Comparison of ENCODE assay signal across 16 cellular contexts in genomic region chr11:19374189-19374588, GRCh38.
DNase-seq lines count a peak whose midpoint lies in the region; ATAC-seq and TF ChIP-seq lines count a peak whose summit lies in the region.
"Had no signal": no experiment of that assay in that cellular context is flagged by ENCODE, and none has a peak within 500 bp of the region (broad histone marks: within the 10 kb centered on the region; RNA-seq: fewer than 3 reads in every experiment).

No MANE protein-coding gene starts in this region.

- H3K27ac ChIP-seq in adrenal gland (peak overlapping the region in 1 of 5 donors; percentile 18), tibial nerve (no peak overlapping the region)

- no peaks in the 10 kb centered on the region for H3K9me3 ChIP-seq in adrenal gland (replicated peaks in 1 of 3)
- H3K9me3 ChIP-seq in tibial nerve = no peaks in the 10 kb centered on the region
- no peaks in the 10 kb centered on the region for H3K9me3 ChIP-seq in mucosa of descending colon

- peaks cover 0 to 4% of the 10 kb centered on the region in 2 donors for H3K4me1 ChIP-seq in adrenal gland (replicated peaks in 1 of 2)
- peaks cover 0 to 18% (median 8%) of the 10 kb centered on the region in 4 donors for H3K4me1 ChIP-seq in tibial nerve
- H3K4me1 ChIP-seq in mucosa of descending colon (ENCODE audit: low read depth) = no peaks in the 10 kb centered on the region

- TF ChIP-seq EP300 in tibial nerve (IDR thresholded peaks at IDR 0.05) = no peak

- H3K27me3 ChIP-seq in adrenal gland = no peaks in the 10 kb centered on the region
- no peaks in the 10 kb centered on the region for H3K27me3 ChIP-seq in tibial nerve

- TF ChIP-seq POLR2A in adrenal gland (IDR thresholded peaks at IDR 0.05) (no peak), tibial nerve (IDR thresholded peaks at IDR 0.05) (no peak)

- no peak overlapping the region for H3K4me3 ChIP-seq in adrenal gland
- H3K4me3 ChIP-seq in tibial nerve = no peak overlapping the region
- no peak overlapping the region for H3K4me3 ChIP-seq in mucosa of descending colon

- ATAC-seq in GM21447 (IDR thresholded peaks at IDR 0.05; ENCODE audit: unreplicated experiment) = no peak
- ATAC-seq in mucosa of descending colon = no peak

- intact Hi-C loops in adrenal gland (cut with DNase I) (no loop called here), mucosa of descending colon (cut with DNase I, micrococcal nuclease) (no loop called here)

- WGBS in adrenal gland, 4 donors = 19 to 41% (median 32%) methylated on average over 1 of the region's 1 CpG
- WGBS in tibial nerve, 2 donors = 66 to 78% methylated on average over 1 of the region's 1 CpG

- TF ChIP-seq CTCF in adrenal gland (IDR thresholded peaks at IDR 0.05) (no peak), tibial nerve (IDR thresholded peaks at IDR 0.05) (no peak), mucosa of descending colon (IDR thresholded peaks at IDR 0.05) (no peak)

- no peaks in the 10 kb centered on the region for H3K36me3 ChIP-seq in adrenal gland (replicated peaks in 1 of 2)
- H3K36me3 ChIP-seq in tibial nerve = no peaks in the 10 kb centered on the region
- H3K36me3 ChIP-seq in mucosa of descending colon (ENCODE audit: low read depth) = no peaks in the 10 kb centered on the region

- DNase-seq in A172 (ENCODE audit: low spot score) = peak; percentile 98
- DNase-seq in HS-27A (ENCODE audit: low read depth) = peak; percentile 93
- DNase-seq in adrenal gland = peak; percentile 48 to 85 (median 81)
- DNase-seq in foreskin melanocyte = peak; percentile 15
- DNase-seq in activated CD8-positive, alpha-beta memory T cell treated with anti-CD3 and anti-CD28 coated beads for 24 hours = no peak
- no peak for DNase-seq in tibial nerve (ENCODE audit: low spot score in 2 of 2)
- DNase-seq in mucosa of descending colon = no peak
- DNase-seq: activated CD4-positive, alpha-beta T cell treated with anti-CD3 and anti-CD28 coated beads, Interleukin-2, amount 10 ng/mL, durations not matched to agents 7 days and 5 days; activated naive CD4-positive, alpha-beta T cell treated with anti-CD3 and anti-CD28 coated beads, Interleukin-2, amount 50 U/mL, for 16 hours; AML-193; endodermal cell; NCI-H2081 treated with DMSO at 0.1 percent for 48 hours; occipital lobe; SIG-M5; stimulated activated CD4-positive, alpha-beta T cell treated with anti-CD3 and anti-CD28 coated beads, Interleukin-4, amount 100 ng/mL, for 1 hour had no signal

Comparison
In these comparisons a context has a peak if more than half of its experiments do, and no peak if none do; other contexts are left out.
1. DNase-seq: peak in A172 (single experiment), HS-27A (single experiment), adrenal gland (7 of 7) and foreskin melanocyte (single experiment); none in activated CD8-positive, alpha-beta memory T cell treated with anti-CD3 and anti-CD28 coated beads for 24 hours (single experiment), tibial nerve (0 of 2) and mucosa of descending colon (0 of 3).